In genomic region chr11:69078930-69079607, GRCh38 we compare ENCODE assay signal across 17 cellular contexts.
"Had no signal": no experiment of that assay in that cellular context is flagged by ENCODE, and none has a peak within 500 bp of the region (broad histone marks: within the 10 kb centered on the region; RNA-seq: fewer than 3 reads in every experiment).

No MANE protein-coding gene starts in this region.

- H3K4me3 Mint-ChIP-seq: activated naive CD4-positive, alpha-beta T cell treated with anti-CD3 and anti-CD28 coated beads, Interleukin-2, amount 10 ng/mL, durations not matched to agents 7 days and 5 days; endodermal cell; stimulated activated naive CD8-positive, alpha-beta T cell treated with anti-CD3 and anti-CD28 coated beads, Interleukin-15, amount 100 ng/mL, for 72 hours had no signal

- ATAC-seq: body of pancreas, left ventricle myocardium superior had no signal

- H3K27me3 ChIP-seq: adrenal gland, body of pancreas, ovary, vagina had no signal

- H3K9me3 ChIP-seq: adrenal gland, body of pancreas, ovary, vagina had no signal

- H3K9me3 Mint-ChIP-seq: activated naive CD4-positive, alpha-beta T cell treated with anti-CD3 and anti-CD28 coated beads, Interleukin-2, amount 10 ng/mL, durations not matched to agents 7 days and 5 days; activated T-helper 2 cell treated with anti-CD3 and anti-CD28 coated beads, Interferon-gamma antibody, Interleukin-2, Interleukin-4, amounts not matched to agents 10 μg/mL and 5 μg/mL and 100 μg/mL, durations not matched to agents 14 hours and 24 hours and 36 hours; endodermal cell; stimulated activated naive CD8-positive, alpha-beta T cell treated with anti-CD3 and anti-CD28 coated beads, Interleukin-15, amount 100 ng/mL, for 72 hours had no signal

- H3K36me3 ChIP-seq: ovary had no signal

- DNase-seq: activated naive CD4-positive, alpha-beta T cell treated with anti-CD3 and anti-CD28 coated beads, Interleukin-2, amount 10 ng/mL, durations not matched to agents 7 days and 5 days; adrenal gland; body of pancreas; cerebellar nuclear complex; dermis blood vessel endothelial cell; endodermal cell; foreskin melanocyte; islet precursor cell; left ventricle myocardium superior; mesendoderm; ovary; stimulated activated CD4-positive, alpha-beta T cell treated with anti-CD3 and anti-CD28 coated beads, Interleukin-4, amount 100 ng/mL, for 1 hour; stimulated activated naive CD8-positive, alpha-beta T cell treated with anti-CD3 and anti-CD28 coated beads, Interleukin-15, amount 100 ng/mL, for 72 hours; T-helper 9 cell had no signal

- H3K27ac Mint-ChIP-seq: activated T-helper 2 cell treated with anti-CD3 and anti-CD28 coated beads, Interferon-gamma antibody, Interleukin-2, Interleukin-4, amounts not matched to agents 10 μg/mL and 5 μg/mL and 100 μg/mL, durations not matched to agents 14 hours and 24 hours and 36 hours; endodermal cell had no signal

- H3K4me3 ChIP-seq: adrenal gland, body of pancreas, ovary, vagina had no signal

- H3K4me1 ChIP-seq: adrenal gland, body of pancreas had no signal

- H3K27me3 Mint-ChIP-seq: activated naive CD4-positive, alpha-beta T cell treated with anti-CD3 and anti-CD28 coated beads, Interleukin-2, amount 10 ng/mL, durations not matched to agents 7 days and 5 days; stimulated activated naive CD8-positive, alpha-beta T cell treated with anti-CD3 and anti-CD28 coated beads, Interleukin-15, amount 100 ng/mL, for 72 hours had no signal

- H3K27ac ChIP-seq: adrenal gland, body of pancreas, ovary, VCaP had no signal
